In genomic region chr21:45644041-45644906, GRCh38 we compare ENCODE assay signal across 8 cellular contexts. TPM values are rescaled to one million over a fixed set of nuclear protein-coding genes. Genes with fewer than 3 reads are reported as not detected.
DNase-seq lines count a peak whose midpoint lies in the region; TF ChIP-seq lines count a peak whose summit lies in the region.

No MANE protein-coding gene starts in this region.

- peak overlapping the region; percentile 70 for H3K4me3 Mint-ChIP-seq in chondrocyte (ENCODE audit: unreplicated experiment)
- H3K4me3 Mint-ChIP-seq in neural progenitor cell = peak overlapping the region; percentile 89

- H3K36me3 Mint-ChIP-seq in chondrocyte (ENCODE audit: low read depth) (peaks cover 3% of the 10 kb centered on the region), neural progenitor cell (no peaks in the 10 kb centered on the region)

- TF ChIP-seq CTCF in chondrocyte (IDR thresholded peaks at IDR 0.05) (no peak), neural progenitor cell (IDR thresholded peaks at IDR 0.05) (no peak)

- H3K27me3 ChIP-seq in neural progenitor cell = peaks cover 51% of the 10 kb centered on the region

- H2AFZ ChIP-seq in neural progenitor cell (replicated peaks) = no peak overlapping the region

- H3K4me1 Mint-ChIP-seq in chondrocyte (ENCODE audit: low read depth) (peaks cover 30% of the 10 kb centered on the region), neural progenitor cell (peaks cover 8% of the 10 kb centered on the region)

- H3K4me3 ChIP-seq in neural progenitor cell = peak overlapping the region; percentile 65

- peaks cover 16% of the 10 kb centered on the region for H3F3A ChIP-seq in neural progenitor cell (ENCODE audit: low read depth)

- no peak overlapping the region for H3K9ac ChIP-seq in neural progenitor cell

- H3K9me3 ChIP-seq in neural progenitor cell (ENCODE audit: low read depth) = no peaks in the 10 kb centered on the region

- peak; percentile 62 for DNase-seq in DMS53 (lab: John Stamatoyannopoulos, UW)
- DNase-seq in DMS53 treated with DMSO at 0.1 percent for 48 hours (lab: John Stamatoyannopoulos, UW; ENCODE audit: unreplicated experiment) = no peak
- peak; percentile 61 for DNase-seq in NCI-H69 (lab: John Stamatoyannopoulos, UW)
- DNase-seq in chondrocyte (ENCODE audit: low spot score) = no peak
- peak; percentile 60 for DNase-seq in neural progenitor cell (ENCODE audit: low spot score)
- DNase-seq in OCI-M1 (lab: John Stamatoyannopoulos, UW) = no peak
- no peak for DNase-seq in activated gamma-delta T cell treated with Interleukin-2 at 50 U/mL for 16 hours
- DNase-seq in germinal center (ENCODE audit: low spot score) = no peak

- H3K27ac Mint-ChIP-seq in chondrocyte (ENCODE audit: unreplicated experiment) (peak overlapping the region; percentile 58), neural progenitor cell (no peak overlapping the region)

- H3K79me2 ChIP-seq in neural progenitor cell (ENCODE audit: low read depth) = no peaks in the 10 kb centered on the region

- H3K9me3 Mint-ChIP-seq in chondrocyte (ENCODE audit: low read depth) (peaks cover 8% of the 10 kb centered on the region), neural progenitor cell (peaks cover 3% of the 10 kb centered on the region)

- H3K27ac ChIP-seq in neural progenitor cell = no peak overlapping the region

- H3K4me2 ChIP-seq in neural progenitor cell = peak overlapping the region; percentile 87

- peaks cover 30% of the 10 kb centered on the region for H4K20me1 ChIP-seq in neural progenitor cell (ENCODE audit: low read depth)

- H3K27me3 Mint-ChIP-seq in chondrocyte (ENCODE audit: low read depth) (no peaks in the 10 kb centered on the region), neural progenitor cell (ENCODE audit: insufficient read depth, low read depth) (peaks cover 27% of the 10 kb centered on the region)

- no peaks in the 10 kb centered on the region for H3K36me3 ChIP-seq in neural progenitor cell

- peaks cover 3% of the 10 kb centered on the region for H3K4me1 ChIP-seq in neural progenitor cell

RNA-seq across cellular contexts. Expression of gene PCBP3, which starts 0.7 kb away (rescaled TPM):
- total RNA-seq in chondrocyte (6.4 to 11.8 TPM (median 11.8 TPM) in 3 replicates), neural progenitor cell (ENCODE audit: low replicate concordance) (4.6 and 6.7 TPM in 2 replicates)

Comparison
In these comparisons a context has a peak if more than half of its experiments do, and no peak if none do; other contexts are left out.
1. DNase-seq: peak in DMS53 (single experiment), NCI-H69 (single experiment) and neural progenitor cell (single experiment); none in DMS53 treated with DMSO at 0.1 percent for 48 hours (single experiment), chondrocyte (single experiment), OCI-M1 (single experiment), activated gamma-delta T cell treated with Interleukin-2 at 50 U/mL for 16 hours (single experiment) and germinal center (single experiment).